ENCODE assay signal across 19 cellular contexts in the genomic region with DNA sequence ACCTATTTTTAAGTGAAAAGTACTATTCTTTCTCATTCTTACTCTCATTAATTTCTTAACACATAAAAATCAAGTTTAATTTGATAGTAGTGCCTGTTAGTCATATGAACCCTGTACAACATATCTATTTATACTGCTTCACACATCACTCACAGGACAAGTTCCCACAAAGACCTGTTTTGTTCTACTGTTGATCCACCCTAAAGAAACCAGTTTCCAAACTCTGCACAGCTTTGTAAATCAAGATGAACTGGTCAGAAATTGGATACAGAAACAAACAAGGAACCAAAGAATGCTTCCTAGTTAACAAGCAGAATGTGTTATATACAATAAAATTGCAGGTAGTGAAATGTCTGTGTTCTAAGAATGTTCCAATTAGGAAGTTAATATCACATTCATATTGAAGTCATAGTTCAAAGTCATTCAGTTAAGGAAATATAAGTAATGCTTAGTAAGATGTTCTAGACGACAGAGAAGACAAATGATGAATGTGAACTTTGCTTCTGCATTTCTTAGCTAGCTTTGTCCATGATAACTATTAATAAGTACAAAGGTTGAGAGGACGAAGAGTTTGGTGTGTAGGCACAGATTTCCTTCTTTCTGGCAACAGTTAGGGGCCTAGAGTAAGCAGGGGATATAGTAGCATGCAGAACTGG. TPM values are rescaled to one million over a fixed set of nuclear protein-coding genes. Genes with fewer than 3 reads are reported as not detected.
DNase-seq lines count a peak whose midpoint lies in the region; ATAC-seq and TF ChIP-seq lines count a peak whose summit lies in the region.
"Had no signal": no experiment of that assay in that cellular context is flagged by ENCODE, and none has a peak within 500 bp of the region (broad histone marks: within the 10 kb centered on the region; RNA-seq: fewer than 3 reads in every experiment).

No MANE protein-coding gene starts in this region.

- ATAC-seq in foreskin keratinocyte, result peak; percentile 94
- peak in 3 of 4 donors; percentile 81 to 85 (median 84) for ATAC-seq in psoas muscle
- no peak for ATAC-seq in CD4-positive, alpha-beta T cell (ENCODE audit: poor library complexity)
- ATAC-seq: Panc1 had no signal

- H2AFZ ChIP-seq in GM23248, result no peak overlapping the region

- H3K4me1 ChIP-seq in GM23248 (ENCODE audit: insufficient read depth) (peaks cover 30% of the 10 kb centered on the region), foreskin keratinocyte (peaks cover 43% of the 10 kb centered on the region), psoas muscle (peaks cover 38% of the 10 kb centered on the region)
- no peaks in the 10 kb centered on the region for H3K4me1 ChIP-seq in CD8-positive, alpha-beta memory T cell (ENCODE audit: insufficient read depth, low read length)
- H3K4me1 ChIP-seq in CD4-positive, alpha-beta memory T cell (ENCODE audit: insufficient read depth, low read length), result no peaks in the 10 kb centered on the region

- H3K27me3 ChIP-seq in GM23248 (replicated peaks; ENCODE audit: insufficient read depth) (no peaks in the 10 kb centered on the region), foreskin keratinocyte (no peaks in the 10 kb centered on the region), psoas muscle (ENCODE audit: insufficient read depth in 3 of 3, low read length in 2 of 3) (no peaks in the 10 kb centered on the region)
- H3K27me3 ChIP-seq in CD8-positive, alpha-beta memory T cell (ENCODE audit: insufficient read depth, low read length, poor library complexity, severe bottlenecking), result no peaks in the 10 kb centered on the region
- no peaks in the 10 kb centered on the region for H3K27me3 ChIP-seq in CD4-positive, alpha-beta memory T cell (ENCODE audit: insufficient read depth, low read length)
- H3K27me3 ChIP-seq in CD4-positive, alpha-beta T cell (ENCODE audit: control insufficient read depth, insufficient read depth, low read length), result no peaks in the 10 kb centered on the region
- H3K27me3 ChIP-seq: heart left ventricle had no signal

- DNase-seq in GM23248 (no peak), SK-MEL-5 (ENCODE audit: low read depth, low spot score) (peak; percentile 94), foreskin keratinocyte (peak; percentile 76 to 87), psoas muscle (no peak), GM19240 (ENCODE audit: insufficient read length, low spot score) (no peak)
- DNase-seq in CD8-positive, alpha-beta memory T cell, result no peak
- no peak for DNase-seq in CD4-positive, alpha-beta memory T cell
- DNase-seq in CD4-positive, alpha-beta T cell, result no peak
- DNase-seq: activated CD4-positive, CD25-positive, alpha-beta regulatory T cell treated with anti-CD3 and anti-CD28 coated beads, Interleukin-2, amount 50 U/mL, for 72 hours; activated CD8-positive, alpha-beta memory T cell treated with anti-CD3 and anti-CD28 coated beads, Interleukin-2, amount 50 U/mL, for 4 hours; activated naive CD4-positive, alpha-beta T cell treated with anti-CD3 and anti-CD28 coated beads, Interleukin-2, amount 10 ng/mL, durations not matched to agents 7 days and 5 days; heart left ventricle; Kasumi-1; naive B cell; NCI-H187; NCI-H524 treated with DMSO at 0.1 percent for 48 hours; retina; stimulated activated CD4-positive, alpha-beta T cell treated with anti-CD3 and anti-CD28 coated beads, Interleukin-4, amount 100 ng/mL, for 4 hours had no signal

- H3K27ac Mint-ChIP-seq in CD8-positive, alpha-beta memory T cell, result peak overlapping the region in 1 of 8 donors; percentile 9
- H3K27ac Mint-ChIP-seq in CD4-positive, alpha-beta memory T cell, result peak overlapping the region in 3 of 7 donors; percentile 1 to 23 (median 3)
- no peak overlapping the region for H3K27ac Mint-ChIP-seq in CD4-positive, alpha-beta T cell
- H3K27ac Mint-ChIP-seq: activated naive CD4-positive, alpha-beta T cell treated with anti-CD3 and anti-CD28 coated beads, Interleukin-2, amount 10 ng/mL, durations not matched to agents 7 days and 5 days had no signal

- no peak overlapping the region for H3K9ac ChIP-seq in GM23248

- H3F3A ChIP-seq in GM23248 (ENCODE audit: insufficient read depth), result peaks cover 4% of the 10 kb centered on the region; the same call in 1 of the 2 replicates

- WGBS in GM23248 (ENCODE audit: low coverage in 1 of 2, low lambda C conversion rate in 2 of 2, missing lambda C conversion rate in 2 of 2), 2 experiments, result 85 to 89% methylated on average over 2 of the region's 2 CpGs
- WGBS in psoas muscle, 3 donors, result 18 to 39% (median 24%) methylated on average over 2 of the region's 2 CpGs

- H3K9me3 ChIP-seq in GM23248 (ENCODE audit: low read depth) (no peaks in the 10 kb centered on the region), psoas muscle (no peaks in the 10 kb centered on the region)
- no peaks in the 10 kb centered on the region for H3K9me3 ChIP-seq in CD8-positive, alpha-beta memory T cell (ENCODE audit: low read length)
- no peaks in the 10 kb centered on the region for H3K9me3 ChIP-seq in CD4-positive, alpha-beta memory T cell (ENCODE audit: control insufficient read depth in 1 of 2, low read length in 2 of 2)
- H3K9me3 ChIP-seq in CD4-positive, alpha-beta T cell (ENCODE audit: control insufficient read depth, low read length), result no peaks in the 10 kb centered on the region
- H3K9me3 ChIP-seq: heart left ventricle had no signal

- POLR2A ChIA-PET in CD8-positive, alpha-beta memory T cell (lab: Charles Lee), result no interaction called here
- POLR2A ChIA-PET in CD4-positive, alpha-beta memory T cell (lab: Charles Lee; ENCODE audit: partially characterized antibody), result no interaction called here
- POLR2A ChIA-PET in CD4-positive, alpha-beta T cell (lab: Charles Lee), result no interaction called here

- no peaks in the 10 kb centered on the region for H3K27me3 Mint-ChIP-seq in CD8-positive, alpha-beta memory T cell
- no peaks in the 10 kb centered on the region for H3K27me3 Mint-ChIP-seq in CD4-positive, alpha-beta memory T cell
- no peaks in the 10 kb centered on the region for H3K27me3 Mint-ChIP-seq in CD4-positive, alpha-beta T cell
- H3K27me3 Mint-ChIP-seq: activated naive CD4-positive, alpha-beta T cell treated with anti-CD3 and anti-CD28 coated beads, Interleukin-2, amount 10 ng/mL, durations not matched to agents 7 days and 5 days; naive B cell had no signal

- no peaks in the 10 kb centered on the region for H4K20me1 ChIP-seq in GM23248 (ENCODE audit: insufficient read depth)

- H3K36me3 ChIP-seq in GM23248 (ENCODE audit: low read depth) (no peaks in the 10 kb centered on the region; the same call in 1 of the 2 replicates), psoas muscle (ENCODE audit: insufficient read depth in 1 of 2, low read depth in 1 of 2) (no peaks in the 10 kb centered on the region)
- H3K36me3 ChIP-seq in CD8-positive, alpha-beta memory T cell (ENCODE audit: insufficient read depth, low read length), result no peaks in the 10 kb centered on the region
- no peaks in the 10 kb centered on the region for H3K36me3 ChIP-seq in CD4-positive, alpha-beta memory T cell (ENCODE audit: insufficient read depth, low read length)

- H3K4me3 ChIP-seq in GM23248 (no peak overlapping the region), psoas muscle (peak overlapping the region; percentile 1)
- no peak overlapping the region for H3K4me3 ChIP-seq in CD8-positive, alpha-beta memory T cell (ENCODE audit: low read length)
- no peak overlapping the region for H3K4me3 ChIP-seq in CD4-positive, alpha-beta memory T cell (ENCODE audit: low read length in 2 of 2)
- H3K4me3 ChIP-seq: heart left ventricle had no signal

- no peaks in the 10 kb centered on the region for H3K9me3 Mint-ChIP-seq in CD8-positive, alpha-beta memory T cell
- H3K9me3 Mint-ChIP-seq in CD4-positive, alpha-beta memory T cell, result no peaks in the 10 kb centered on the region
- no peaks in the 10 kb centered on the region for H3K9me3 Mint-ChIP-seq in CD4-positive, alpha-beta T cell
- H3K9me3 Mint-ChIP-seq: activated naive CD4-positive, alpha-beta T cell treated with anti-CD3 and anti-CD28 coated beads, Interleukin-2, amount 10 ng/mL, durations not matched to agents 7 days and 5 days; naive B cell had no signal

- H3K4me3 Mint-ChIP-seq in CD8-positive, alpha-beta memory T cell, result no peak overlapping the region
- no peak overlapping the region for H3K4me3 Mint-ChIP-seq in CD4-positive, alpha-beta memory T cell
- no peak overlapping the region for H3K4me3 Mint-ChIP-seq in CD4-positive, alpha-beta T cell
- H3K4me3 Mint-ChIP-seq: activated naive CD4-positive, alpha-beta T cell treated with anti-CD3 and anti-CD28 coated beads, Interleukin-2, amount 10 ng/mL, durations not matched to agents 7 days and 5 days; naive B cell had no signal

- intact Hi-C loops in psoas muscle (cut with DNase I), result no loop called here
- intact Hi-C loops in CD4-positive, alpha-beta memory T cell (cut with micrococcal nuclease), result no loop called here
- intact Hi-C loops in CD4-positive, alpha-beta T cell (cut with DNase I, micrococcal nuclease), result no loop called here

- CTCF ChIA-PET in CD8-positive, alpha-beta memory T cell (lab: Charles Lee), result no interaction called here
- CTCF ChIA-PET in CD4-positive, alpha-beta memory T cell (lab: Charles Lee; ENCODE audit: partially characterized antibody), result no interaction called here
- CTCF ChIA-PET in CD4-positive, alpha-beta T cell (lab: Charles Lee), result interaction anchor here (1.2 kb wide), 1 partner anchor 12 kb away, joined by 3 read pairs; no protein-coding TSS in a partner anchor

- H3K9me2 ChIP-seq in GM23248 (ENCODE audit: insufficient read depth), result no peaks in the 10 kb centered on the region

- in situ Hi-C loops in GM23248 (cut with MboI) (no loop called here), SK-MEL-5 (cut with HindIII; ENCODE audit: low pct_unique_long_range_greater_than_20kb, low sequenced_read_pairs) (no loop called here)

- peaks cover 0 to 23% (median 3%) of the 10 kb centered on the region in 3 donors for H3K36me3 Mint-ChIP-seq in CD8-positive, alpha-beta memory T cell
- H3K36me3 Mint-ChIP-seq in CD4-positive, alpha-beta memory T cell, result peaks cover 18 to 19% of the 10 kb centered on the region in 2 donors
- H3K36me3 Mint-ChIP-seq in CD4-positive, alpha-beta T cell (ENCODE audit: low read depth), result peaks cover 21% of the 10 kb centered on the region

- peak overlapping the region; percentile 20 for H3K4me2 ChIP-seq in GM23248 (ENCODE audit: unreplicated experiment)

- H3K4me1 Mint-ChIP-seq in CD8-positive, alpha-beta memory T cell, result peaks cover 19 to 33% (median 22%) of the 10 kb centered on the region in 3 donors
- peaks cover 8 to 20% (median 10%) of the 10 kb centered on the region in 4 donors for H3K4me1 Mint-ChIP-seq in CD4-positive, alpha-beta memory T cell
- H3K4me1 Mint-ChIP-seq in CD4-positive, alpha-beta T cell (ENCODE audit: low read depth), result peaks cover 22% of the 10 kb centered on the region

- peaks cover 55% of the 10 kb centered on the region for H3K79me2 ChIP-seq in GM23248 (ENCODE audit: insufficient read depth)

- H3K27ac ChIP-seq in GM23248 (no peak overlapping the region), foreskin keratinocyte (peak overlapping the region; percentile 40), psoas muscle (peak overlapping the region; percentile 58)
- H3K27ac ChIP-seq in CD8-positive, alpha-beta memory T cell (ENCODE audit: low read depth, low read length), result no peak overlapping the region
- no peak overlapping the region for H3K27ac ChIP-seq in CD4-positive, alpha-beta memory T cell (ENCODE audit: low read depth, low read length)
- H3K27ac ChIP-seq in CD4-positive, alpha-beta T cell (ENCODE audit: low read depth, low read length), result no peak overlapping the region
- H3K27ac ChIP-seq: heart left ventricle had no signal

- TF ChIP-seq CTCF in foreskin keratinocyte (conservative IDR thresholded peaks at IDR 0.05) (no peak), psoas muscle (IDR thresholded peaks at IDR 0.05) (no peak)
- TF ChIP-seq CTCF in CD4-positive, alpha-beta T cell (IDR thresholded peaks at IDR 0.05), result no peak

RNA-seq across cellular contexts. Expression of a gene that starts 33.4 kb away (rescaled TPM):
- 12.1 and 16.3 TPM in 2 replicates for total RNA-seq in GM23248 (2014; rRNA removed; shearing (Covaris generic))
- 11.8 and 13.2 TPM in 2 replicates for polyA plus RNA-seq in GM23248 (2016; fragmentation: Nextera tagmentation; extraction: Ambion mirVana)
- 49.1 and 50.8 TPM in 2 replicates for total RNA-seq in SK-MEL-5 (2014; rRNA removed; shearing (Covaris generic))
- polyA plus RNA-seq in SK-MEL-5 (2015; cell fraction: cytosol; rRNA removed), result 30.6 and 34.0 TPM in 2 replicates
- 12.3 and 18.0 TPM in 2 replicates for polyA plus RNA-seq in SK-MEL-5 (2015; cell fraction: nucleus; rRNA removed)
- total RNA-seq in foreskin keratinocyte, result 9.1 and 9.7 TPM in 2 replicates
- 7.8 and 9.5 TPM in 2 replicates for polyA plus RNA-seq in foreskin keratinocyte
- total RNA-seq in psoas muscle, result 1 to 10 TPM; 5.5 to 9.3 (median 7.7) TPM
- polyA plus RNA-seq in psoas muscle, result 10 to 100 TPM in 1 of 3 donors, 1 to 10 TPM in 2; 7.1 to 13.7 (median 8.5) TPM
- total RNA-seq in CD8-positive, alpha-beta memory T cell, result 10 to 100 TPM; 11.4 to 12.3 TPM
- polyA plus RNA-seq in CD8-positive, alpha-beta memory T cell, result 13.5 TPM
- 10 to 100 TPM in 1 of 2 experiments, 1 to 10 TPM in 1; 8.2 to 10.6 TPM for total RNA-seq in CD4-positive, alpha-beta memory T cell
- polyA plus RNA-seq in CD4-positive, alpha-beta memory T cell, result 10 to 100 TPM; 10.5 to 10.9 TPM
- 1 to 10 TPM; 3.4 to 3.5 TPM for total RNA-seq in CD4-positive, alpha-beta T cell

RNA-seq across cellular contexts. Expression of a gene that starts 33.9 kb away (rescaled TPM):
- 10.7 and 14.4 TPM in 2 replicates for total RNA-seq in GM23248 (2014; rRNA removed; shearing (Covaris generic))
- polyA plus RNA-seq in GM23248 (2016; fragmentation: Nextera tagmentation; extraction: Ambion mirVana) (6.3 and 7.7 TPM in 2 replicates), foreskin keratinocyte (5.4 and 7.1 TPM in 2 replicates), psoas muscle (10 to 100 TPM in 2 of 3 donors, 1 to 10 TPM in 1; 8.4 to 25.5 (median 12.1) TPM)
- 53.5 and 54.1 TPM in 2 replicates for total RNA-seq in SK-MEL-5 (2014; rRNA removed; shearing (Covaris generic))
- polyA plus RNA-seq in SK-MEL-5 (2015; cell fraction: cytosol; rRNA removed), result 35.4 and 38.1 TPM in 2 replicates
- 28.1 and 34.0 TPM in 2 replicates for polyA plus RNA-seq in SK-MEL-5 (2015; cell fraction: nucleus; rRNA removed)
- total RNA-seq in foreskin keratinocyte (15.4 and 15.5 TPM in 2 replicates), psoas muscle (10 to 100 TPM; 10.5 to 68.3 (median 17.4) TPM)
- total RNA-seq in CD8-positive, alpha-beta memory T cell, result 10 to 100 TPM; 17.0 to 17.3 TPM
- 26.6 TPM for polyA plus RNA-seq in CD8-positive, alpha-beta memory T cell
- total RNA-seq in CD4-positive, alpha-beta memory T cell, result 10 to 100 TPM; 16.6 to 18.4 TPM
- polyA plus RNA-seq in CD4-positive, alpha-beta memory T cell, result 10 to 100 TPM; 16.6 to 20.8 TPM
- total RNA-seq in CD4-positive, alpha-beta T cell, result 10 to 100 TPM; 17.9 to 19.1 TPM

Comparison
In these comparisons a context has a peak if more than half of its experiments do, and no peak if none do; other contexts are left out.
1. DNase-seq: peak in SK-MEL-5 (single experiment) and foreskin keratinocyte (2 of 2); none in GM23248 (single experiment), psoas muscle (0 of 2), CD8-positive, alpha-beta memory T cell (0 of 5), GM19240 (single experiment), CD4-positive, alpha-beta memory T cell (0 of 5) and CD4-positive, alpha-beta T cell (0 of 10).
2. H3K27ac ChIP-seq: peak in foreskin keratinocyte (single experiment) and psoas muscle (single experiment); none in GM23248 (single experiment), CD8-positive, alpha-beta memory T cell (single experiment), CD4-positive, alpha-beta memory T cell (single experiment) and CD4-positive, alpha-beta T cell (single experiment).